In genomic region chr6:100463685-100464161, GRCh38 we compare ENCODE assay signal across 14 cellular contexts. TPM values are rescaled to one million over a fixed set of nuclear protein-coding genes. Genes with fewer than 3 reads are reported as not detected.
A peak's percentile ranks its signal among the peaks of the same experiment; 100 is the strongest.
DNase-seq lines count a peak whose midpoint lies in the region; ATAC-seq and TF ChIP-seq lines count a peak whose summit lies in the region.
"Had no signal": no experiment of that assay in that cellular context is flagged by ENCODE, and none has a peak within 500 bp of the region (broad histone marks: within the 10 kb centered on the region; RNA-seq: fewer than 3 reads in every experiment).

No MANE protein-coding gene starts in this region.

- H3K36me3 Mint-ChIP-seq in brain (peaks cover 3% of the 10 kb centered on the region), nephron (ENCODE audit: low read depth) (peaks cover 20% of the 10 kb centered on the region)

- H3K9me3 Mint-ChIP-seq in brain (peaks cover 0 to 6% (median 0%) of the 10 kb centered on the region in 5 experiments), nephron (no peaks in the 10 kb centered on the region)

- H3K27ac Mint-ChIP-seq in brain (peak overlapping the region in 2 of 5 experiments; percentile 36 to 82), nephron (peak overlapping the region; percentile 56 to 97 (median 92))

- TF ChIP-seq CTCF in brain (conservative IDR thresholded peaks at IDR 0.05) (no peak), nephron (IDR thresholded peaks at IDR 0.05; ENCODE audit: unreplicated experiment in 3 of 3) (no peak)

- H3K4me1 Mint-ChIP-seq in brain (peaks cover 21% of the 10 kb centered on the region), nephron (peaks cover 24% of the 10 kb centered on the region)

- ATAC-seq in HG03095 (IDR thresholded peaks at IDR 0.05; ENCODE audit: unreplicated experiment) (no peak), HG03045 (IDR thresholded peaks at IDR 0.05; ENCODE audit: unreplicated experiment) (no peak)
- ATAC-seq: activated CD4-positive, CD25-positive, alpha-beta regulatory T cell treated with anti-CD3 and anti-CD28 coated beads, Interleukin-2, amount 50 U/mL, for 24 hours had no signal

- peak; percentile 22 for DNase-seq in AG20443 (ENCODE audit: low spot score)
- no peak for DNase-seq in dedifferentiated amniotic fluid mesenchymal stem cell (ENCODE audit: extremely low spot score)
- no peak for DNase-seq in GOT3 (lab: John Stamatoyannopoulos, UW)
- DNase-seq: activated naive CD4-positive, alpha-beta T cell treated with anti-CD3 and anti-CD28 coated beads, Interleukin-2, amount 50 U/mL, for 16 hours; Caco-2; dermis blood vessel endothelial cell; Right ventricle myocardium superior had no signal

- H3K27me3 Mint-ChIP-seq in brain (no peaks in the 10 kb centered on the region), nephron (ENCODE audit: low read depth) (no peaks in the 10 kb centered on the region)

- H3K4me3 Mint-ChIP-seq in brain: peak overlapping the region; percentile 46 to 87 (median 52)
- peak overlapping the region; percentile 91 to 94 (median 92) for H3K4me3 Mint-ChIP-seq in nephron

- peak overlapping the region; percentile 14; the same call in 1 of the 2 replicates for H3K4me3 ChIP-seq in GM08714 (ENCODE audit: low read length)

RNA-seq across cellular contexts. Expression of gene SIM1, which starts 1.0 kb away (rescaled TPM):
- polyA plus RNA-seq in brain (ENCODE audit: insufficient read depth, low read depth, low replicate concordance): not detected
- polyA plus RNA-seq: smooth muscle cell had no signal
